ENCODE assay signal across 8 cellular contexts in genomic region chr17:49407981-49408501, GRCh38. TPM values are rescaled to one million over a fixed set of nuclear protein-coding genes. Genes with fewer than 3 reads are reported as not detected.
A peak's percentile ranks its signal among the peaks of the same experiment; 100 is the strongest.
DNase-seq lines count a peak whose midpoint lies in the region; ATAC-seq lines count a peak whose summit lies in the region.

No MANE protein-coding gene starts in this region.

- H3K27me3 ChIP-seq in BLaER1 treated with 17β-estradiol and CSF1 and Interleukin-3, amounts not matched to agents 10 nM and 100 nM = no peaks in the 10 kb centered on the region

- intact Hi-C loops in left ventricle myocardium superior (cut with micrococcal nuclease) = no loop called here
- intact Hi-C loops in sciatic nerve (cut with DNase I) = no loop called here

- peak overlapping the region; percentile 5 to 95 (median 82); a peak in 19 of 22 replicates for H3K4me2 ChIP-seq in BLaER1 treated with 17β-estradiol and CSF1 and Interleukin-3, amounts not matched to agents 10 nM and 100 nM

- peaks cover 0 to 67% (median 41%) of the 10 kb centered on the region in 11 experiments; a peak in 13 of 22 replicates for H4K20me1 ChIP-seq in BLaER1 treated with 17β-estradiol and CSF1 and Interleukin-3, amounts not matched to agents 10 nM and 100 nM

- peak overlapping the region in 9 of 11 experiments; percentile 25 to 84 (median 68); a peak in 17 of 22 replicates for H3K27ac ChIP-seq in BLaER1 treated with 17β-estradiol and CSF1 and Interleukin-3, amounts not matched to agents 10 nM and 100 nM

- ATAC-seq in GM21576 (IDR thresholded peaks at IDR 0.05; ENCODE audit: unreplicated experiment) = peak; percentile 75
- ATAC-seq in left ventricle myocardium superior = peak; percentile 77
- ATAC-seq in sciatic nerve = peak; percentile 94
- ATAC-seq in HG03520 (IDR thresholded peaks at IDR 0.05; ENCODE audit: unreplicated experiment) = no peak

- peaks cover 75 to 97% (median 92%) of the 10 kb centered on the region in 11 experiments for H3K36me3 ChIP-seq in BLaER1 treated with 17β-estradiol and CSF1 and Interleukin-3, amounts not matched to agents 10 nM and 100 nM

- peaks cover 37 to 100% (median 96%) of the 10 kb centered on the region in 10 experiments for H3K4me1 ChIP-seq in BLaER1 treated with 17β-estradiol and CSF1 and Interleukin-3, amounts not matched to agents 10 nM and 100 nM

- H3K9ac ChIP-seq in BLaER1 treated with 17β-estradiol and CSF1 and Interleukin-3, amounts not matched to agents 10 nM and 100 nM = peak overlapping the region in 8 of 11 experiments; percentile 30 to 73 (median 62); a peak in 15 of 22 replicates

- peak; percentile 90 for DNase-seq in NCI-H146 (lab: John Stamatoyannopoulos, UW)
- DNase-seq in T-helper 1 cell = peak; percentile 55 to 76 (median 68)
- DNase-seq in activated naive CD8-positive, alpha-beta T cell treated with anti-CD3 and anti-CD28 coated beads, Interleukin-2, amount 50 U/mL, for 16 hours (ENCODE audit: low read depth, low spot score) = peak; percentile 64
- DNase-seq in left ventricle myocardium superior = peak; percentile 81
- DNase-seq in sciatic nerve (ENCODE audit: low spot score) = peak; percentile 90

- no peaks in the 10 kb centered on the region for H3K9me3 ChIP-seq in BLaER1 treated with 17β-estradiol and CSF1 and Interleukin-3, amounts not matched to agents 10 nM and 100 nM (replicated peaks in 1 of 11)

- H3K4me3 ChIP-seq in BLaER1 treated with 17β-estradiol and CSF1 and Interleukin-3, amounts not matched to agents 10 nM and 100 nM = peak overlapping the region in 1 of 10 experiments; percentile 46; a peak in 1 of 20 replicates

RNA-seq across cellular contexts. Expression of gene PHB1, which starts 6.6 kb away (rescaled TPM):
- 245 TPM for total RNA-seq in left ventricle myocardium superior
- total RNA-seq in sciatic nerve = 93.5 TPM

RNA-seq across cellular contexts. Expression of gene ZNF652, which starts 46.0 kb away (rescaled TPM):
- total RNA-seq in left ventricle myocardium superior = 19.2 TPM
- total RNA-seq in sciatic nerve = 60.9 TPM
